Comparison of ENCODE assay signal across 1 cellular context in the genomic region with DNA sequence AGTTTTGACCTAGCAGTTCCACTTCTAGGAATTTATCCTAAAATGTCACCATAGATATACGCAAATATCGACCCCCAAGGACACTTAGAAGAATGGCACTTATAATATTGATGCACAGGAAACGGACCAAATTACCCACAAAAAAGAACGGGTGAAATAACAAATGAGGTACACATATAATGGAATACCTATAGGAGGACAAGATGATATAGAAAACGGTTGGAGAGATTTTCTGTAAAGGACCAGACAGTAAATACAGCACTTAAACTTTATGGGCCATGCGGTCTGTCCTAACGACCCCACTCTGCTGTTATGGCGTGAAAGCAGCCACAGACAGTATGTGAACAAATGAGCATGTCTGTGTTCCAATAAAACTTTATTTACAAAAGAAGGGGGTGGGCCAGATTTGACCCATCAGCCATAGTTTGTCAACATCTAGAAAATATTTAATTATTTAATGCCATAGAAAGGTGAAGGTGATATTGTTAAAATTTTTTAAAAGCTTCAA.
TF ChIP-seq lines count a peak whose summit lies in the region.

No MANE protein-coding gene starts in this region.

TF ChIP-seq in HEK293T, 16 proteins besides CTCF, POLR2A, EP300 and RAD21 (continued from another document):
- TF ChIP-seq FOXM1 (IDR thresholded peaks at IDR 0.05; ENCODE audit: borderline replicate concordance) (no peak), BHLHE40 (IDR thresholded peaks at IDR 0.05; ENCODE audit: borderline replicate concordance) (no peak), TARDBP (IDR thresholded peaks at IDR 0.05) (no peak), HDGF (IDR thresholded peaks at IDR 0.05; ENCODE audit: borderline replicate concordance) (no peak), LEF1 (IDR thresholded peaks at IDR 0.05; ENCODE audit: borderline replicate concordance) (no peak)
